12 cellular contexts compared by ENCODE assay signal in the genomic region with DNA sequence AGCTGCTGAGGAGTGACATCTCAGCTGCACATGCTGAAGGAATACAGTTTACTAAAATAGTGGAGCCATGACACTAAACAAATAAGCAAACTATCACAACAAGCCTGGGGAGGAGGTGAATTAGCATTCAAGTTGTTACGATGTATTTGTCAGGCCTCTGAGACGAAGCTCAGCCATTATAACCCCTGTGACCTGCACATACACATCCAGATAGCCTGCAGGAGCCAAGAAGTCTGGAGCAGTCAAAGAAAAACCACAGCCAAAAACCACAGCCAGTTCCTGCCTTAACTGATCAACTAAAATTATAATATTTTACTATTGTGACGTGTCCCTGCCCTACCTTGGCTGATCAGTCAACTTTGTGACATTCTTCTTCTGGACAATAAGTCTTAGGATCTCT.
DNase-seq lines count a peak whose midpoint lies in the region; ATAC-seq and TF ChIP-seq lines count a peak whose summit lies in the region.
"Had no signal": no experiment of that assay in that cellular context is flagged by ENCODE, and none has a peak within 500 bp of the region (broad histone marks: within the 10 kb centered on the region; RNA-seq: fewer than 3 reads in every experiment).

No MANE protein-coding gene starts in this region.

- H3K9me3 Mint-ChIP-seq in activated CD8-positive, alpha-beta T cell treated with anti-CD3 and anti-CD28 coated beads for 36 hours = peaks cover 2% of the 10 kb centered on the region
- H3K9me3 Mint-ChIP-seq in endothelial cell (ENCODE audit: unreplicated experiment) (no peaks in the 10 kb centered on the region), glutamatergic neuron (ENCODE audit: unreplicated experiment) (no peaks in the 10 kb centered on the region)

- POLR2A ChIA-PET in activated CD8-positive, alpha-beta T cell treated with anti-CD3 and anti-CD28 coated beads for 36 hours (lab: Charles Lee) = no interaction called here

- peaks cover 16% of the 10 kb centered on the region for H3K4me1 Mint-ChIP-seq in activated CD8-positive, alpha-beta T cell treated with anti-CD3 and anti-CD28 coated beads for 36 hours (ENCODE audit: low read depth)
- H3K4me1 Mint-ChIP-seq in endothelial cell (ENCODE audit: unreplicated experiment) = no peaks in the 10 kb centered on the region
- no peaks in the 10 kb centered on the region for H3K4me1 Mint-ChIP-seq in glutamatergic neuron (ENCODE audit: low read depth, unreplicated experiment)

- H3K27ac Mint-ChIP-seq in activated CD8-positive, alpha-beta T cell treated with anti-CD3 and anti-CD28 coated beads for 36 hours = peak overlapping the region; percentile 23
- H3K27ac Mint-ChIP-seq in endothelial cell (ENCODE audit: unreplicated experiment) = no peak overlapping the region
- no peak overlapping the region for H3K27ac Mint-ChIP-seq in glutamatergic neuron (ENCODE audit: unreplicated experiment)

- no peak for TF ChIP-seq CTCF in activated CD8-positive, alpha-beta T cell treated with anti-CD3 and anti-CD28 coated beads for 36 hours (IDR thresholded peaks at IDR 0.05)
- TF ChIP-seq CTCF in endothelial cell (IDR thresholded peaks at IDR 0.05; ENCODE audit: unreplicated experiment) = no peak
- TF ChIP-seq CTCF in glutamatergic neuron (IDR thresholded peaks at IDR 0.05; ENCODE audit: partially characterized antibody, unreplicated experiment) = no peak

- ATAC-seq in GM18861 (IDR thresholded peaks at IDR 0.05; ENCODE audit: unreplicated experiment) = peak; percentile 73
- peak; percentile 78 for ATAC-seq in activated CD8-positive, alpha-beta T cell treated with anti-CD3 and anti-CD28 coated beads for 36 hours

- peak; percentile 3 to 13 for DNase-seq in AML-193 (lab: John Stamatoyannopoulos, UW)
- DNase-seq in KG1 (lab: John Stamatoyannopoulos, UW) = peak; percentile 35
- DNase-seq in activated CD8-positive, alpha-beta T cell treated with anti-CD3 and anti-CD28 coated beads for 36 hours = peak; percentile 62
- no peak for DNase-seq in SKM-1 (lab: John Stamatoyannopoulos, UW; ENCODE audit: unreplicated experiment)
- no peak for DNase-seq in AG08396 (ENCODE audit: low spot score)
- DNase-seq in endothelial cell (ENCODE audit: low spot score) = no peak
- DNase-seq in glutamatergic neuron = no peak
- DNase-seq: activated CD4-positive, alpha-beta T cell treated with anti-CD3 and anti-CD28 coated beads, Interleukin-2, amount 50 U/mL, for 48 hours; adrenal gland; NCI-H187; RPMI8226 had no signal

- H3K36me3 Mint-ChIP-seq in activated CD8-positive, alpha-beta T cell treated with anti-CD3 and anti-CD28 coated beads for 36 hours (ENCODE audit: low read depth) = peaks cover 83% of the 10 kb centered on the region
- H3K36me3 Mint-ChIP-seq in endothelial cell (ENCODE audit: low read depth, unreplicated experiment) = peaks cover 18% of the 10 kb centered on the region
- peaks cover 20% of the 10 kb centered on the region for H3K36me3 Mint-ChIP-seq in glutamatergic neuron (ENCODE audit: unreplicated experiment)

- intact Hi-C loops in activated CD8-positive, alpha-beta T cell treated with anti-CD3 and anti-CD28 coated beads for 36 hours (cut with micrococcal nuclease) = no loop called here

- CTCF ChIA-PET in activated CD8-positive, alpha-beta T cell treated with anti-CD3 and anti-CD28 coated beads for 36 hours (lab: Charles Lee) = no interaction called here

- H3K27me3 Mint-ChIP-seq in activated CD8-positive, alpha-beta T cell treated with anti-CD3 and anti-CD28 coated beads for 36 hours = no peaks in the 10 kb centered on the region
- H3K27me3 Mint-ChIP-seq in endothelial cell (ENCODE audit: unreplicated experiment) = peaks cover 3% of the 10 kb centered on the region
- H3K27me3 Mint-ChIP-seq in glutamatergic neuron (ENCODE audit: unreplicated experiment) = no peaks in the 10 kb centered on the region

- H3K4me3 Mint-ChIP-seq in activated CD8-positive, alpha-beta T cell treated with anti-CD3 and anti-CD28 coated beads for 36 hours = no peak overlapping the region
- H3K4me3 Mint-ChIP-seq in endothelial cell (ENCODE audit: unreplicated experiment) = no peak overlapping the region
- no peak overlapping the region for H3K4me3 Mint-ChIP-seq in glutamatergic neuron (ENCODE audit: unreplicated experiment)

Comparison
In these comparisons a context has a peak if more than half of its experiments do, and no peak if none do; other contexts are left out.
1. DNase-seq: peak in AML-193 (2 of 2), KG1 (single experiment) and activated CD8-positive, alpha-beta T cell treated with anti-CD3 and anti-CD28 coated beads for 36 hours (single experiment); none in SKM-1 (single experiment), AG08396 (single experiment), endothelial cell (single experiment) and glutamatergic neuron (single experiment).